Comparison of ENCODE assay signal across 1 cellular context in the genomic region with DNA sequence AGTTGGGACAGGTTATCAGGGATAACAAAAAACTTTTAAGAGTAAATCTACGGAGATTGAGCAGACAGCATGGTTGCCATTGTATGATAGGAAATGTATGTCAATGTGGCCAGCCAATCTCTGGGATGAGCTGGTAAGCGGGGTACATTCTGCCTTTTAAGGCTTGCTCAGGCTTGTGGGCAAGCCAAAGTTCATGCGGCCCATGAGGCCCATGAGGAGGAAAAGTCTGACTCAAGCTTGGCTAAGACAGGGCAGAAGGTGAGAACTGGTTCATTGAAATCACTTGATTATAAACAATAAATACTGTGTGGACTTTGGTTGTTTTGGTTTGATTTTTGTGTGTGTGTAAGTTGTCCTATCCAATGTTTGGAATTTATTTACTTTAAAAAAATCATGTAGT.
TF ChIP-seq lines count a peak whose summit lies in the region.

No MANE protein-coding gene starts in this region.

TF ChIP-seq in H1, 55 proteins besides CTCF, POLR2A, EP300 and RAD21 (continued from another document):
- no peak for TF ChIP-seq ASH2L (IDR thresholded peaks at IDR 0.05; ENCODE audit: low read length)
